In genomic region chr11:76824980-76825725, GRCh38 we compare ENCODE assay signal across 13 cellular contexts. TPM values are rescaled to one million over a fixed set of nuclear protein-coding genes. Genes with fewer than 3 reads are reported as not detected.
DNase-seq lines count a peak whose midpoint lies in the region; ATAC-seq and TF ChIP-seq lines count a peak whose summit lies in the region.
"Had no signal": no experiment of that assay in that cellular context is flagged by ENCODE, and none has a peak within 500 bp of the region (broad histone marks: within the 10 kb centered on the region; RNA-seq: fewer than 3 reads in every experiment).

No MANE protein-coding gene starts in this region.

- H3K9me3 ChIP-seq in GM23248 (ENCODE audit: low read depth): no peaks in the 10 kb centered on the region
- no peaks in the 10 kb centered on the region for H3K9me3 ChIP-seq in lower lobe of right lung

- H3K4me3 ChIP-seq in GM23248 (no peak overlapping the region), lower lobe of right lung (no peak overlapping the region)
- H3K4me3 ChIP-seq: dorsolateral prefrontal cortex, GM12878 had no signal

- no peaks in the 10 kb centered on the region for H3K79me2 ChIP-seq in GM23248 (ENCODE audit: insufficient read depth)

- in situ Hi-C loops in GM23248 (cut with MboI): no loop called here

- CTCF ChIA-PET in MCF 10A (lab: Yijun Ruan, JAX): interaction anchor here (0.6 to 2.1 kb wide), 9 partner anchors 11 to 1172 kb away, joined by 3 to 19 read pairs (median 6); no protein-coding TSS in a partner anchor

- H3K27ac Mint-ChIP-seq in MCF 10A (ENCODE audit: low read depth, unreplicated experiment) (no peak overlapping the region), glutamatergic neuron (ENCODE audit: unreplicated experiment) (no peak overlapping the region)
- H3K27ac Mint-ChIP-seq: activated naive CD4-positive, alpha-beta T cell treated with anti-CD3 and anti-CD28 coated beads for 36 hours; nephron progenitor cell had no signal

- peaks cover 27% of the 10 kb centered on the region for H3K4me1 Mint-ChIP-seq in MCF 10A (ENCODE audit: insufficient read depth, unreplicated experiment)
- H3K4me1 Mint-ChIP-seq in glutamatergic neuron (ENCODE audit: low read depth, unreplicated experiment): peaks cover 2% of the 10 kb centered on the region

- no peaks in the 10 kb centered on the region for H3K9me2 ChIP-seq in GM23248 (ENCODE audit: insufficient read depth)

- no peaks in the 10 kb centered on the region for H4K20me1 ChIP-seq in GM23248 (ENCODE audit: insufficient read depth)

- H2AFZ ChIP-seq in GM23248: 0 out of 2 replicates have a peak overlapping the region, but pooled peaks have one; percentile 3

- TF ChIP-seq CTCF in 22Rv1 (IDR thresholded peaks at IDR 0.05) (no peak), MCF 10A (IDR thresholded peaks at IDR 0.05; ENCODE audit: unreplicated experiment) (no peak), lower lobe of right lung (IDR thresholded peaks at IDR 0.05) (no peak), glutamatergic neuron (IDR thresholded peaks at IDR 0.05; ENCODE audit: partially characterized antibody, unreplicated experiment) (no peak)

- DNase-seq in GM23248 (peak; percentile 78), MCF 10A (ENCODE audit: unreplicated experiment) (peak; percentile 97), lower lobe of right lung (no peak), hepatic stellate cell (ENCODE audit: low spot score) (no peak), glutamatergic neuron (no peak)
- DNase-seq in stimulated activated CD8-positive, alpha-beta memory T cell treated with anti-CD3 and anti-CD28 coated beads, Interleukin-4, amount 100 ng/mL, for 48 hours: no peak
- DNase-seq: activated naive CD4-positive, alpha-beta T cell treated with anti-CD3 and anti-CD28 coated beads for 36 hours; dorsolateral prefrontal cortex; nephron progenitor cell; stimulated activated CD4-positive, alpha-beta T cell treated with anti-CD3 and anti-CD28 coated beads, Interleukin-4, amount 100 ng/mL, for 1 hour had no signal

- no TSS peak for BruUV-seq in MCF 10A (replicated peaks; lab: Mats Ljungman, UMichigan)

- no peak overlapping the region for H3K4me2 ChIP-seq in GM23248 (ENCODE audit: unreplicated experiment)

- H3F3A ChIP-seq in GM23248 (ENCODE audit: insufficient read depth): peaks cover 14% of the 10 kb centered on the region

- POLR2A ChIA-PET in MCF 10A (lab: Yijun Ruan, JAX): interaction anchor here (0.6 to 3.1 kb wide), 12 partner anchors 9 to 93 kb away, joined by 3 to 27 read pairs (median 3); no protein-coding TSS in a partner anchor

- H3K27ac ChIP-seq in 22Rv1 (peak overlapping the region; percentile 63), GM23248 (no peak overlapping the region), lower lobe of right lung (peak overlapping the region; percentile 82)

- H3K9me3 Mint-ChIP-seq in MCF 10A (ENCODE audit: unreplicated experiment) (no peaks in the 10 kb centered on the region), glutamatergic neuron (ENCODE audit: unreplicated experiment) (no peaks in the 10 kb centered on the region)
- H3K9me3 Mint-ChIP-seq: activated naive CD4-positive, alpha-beta T cell treated with anti-CD3 and anti-CD28 coated beads for 36 hours had no signal

- WGBS in GM23248 (ENCODE audit: low coverage in 1 of 2, low lambda C conversion rate in 2 of 2, missing lambda C conversion rate in 2 of 2), 2 experiments: 72 to 81% methylated on average over 5 of the region's 5 CpGs

- H3K9ac ChIP-seq in GM23248: no peak overlapping the region

- H3K36me3 Mint-ChIP-seq in MCF 10A (ENCODE audit: insufficient read depth, unreplicated experiment) (no peaks in the 10 kb centered on the region), glutamatergic neuron (ENCODE audit: unreplicated experiment) (peaks cover 11% of the 10 kb centered on the region)

- ATAC-seq in lower lobe of right lung (peak in 1 of 2 donors; percentile 27), GM18909 (IDR thresholded peaks at IDR 0.05; ENCODE audit: poor library complexity, unreplicated experiment) (no peak)
- ATAC-seq: GM12878 had no signal

- intact Hi-C loops in MCF 10A (cut with micrococcal nuclease): no loop called here
- intact Hi-C loops in lower lobe of right lung (cut with DNase I): no loop called here

- 0 out of 2 replicates have a peak, but pooled peaks cover 3% of the 10 kb centered on the region for H3K27me3 ChIP-seq in GM23248 (replicated peaks; ENCODE audit: insufficient read depth)
- no peaks in the 10 kb centered on the region for H3K27me3 ChIP-seq in lower lobe of right lung (ENCODE audit: low read depth)
- H3K27me3 ChIP-seq: dorsolateral prefrontal cortex had no signal

- peak overlapping the region; percentile 39 for H3K4me3 Mint-ChIP-seq in MCF 10A (ENCODE audit: unreplicated experiment)
- no peak overlapping the region for H3K4me3 Mint-ChIP-seq in glutamatergic neuron (ENCODE audit: unreplicated experiment)
- H3K4me3 Mint-ChIP-seq: activated naive CD4-positive, alpha-beta T cell treated with anti-CD3 and anti-CD28 coated beads for 36 hours; nephron progenitor cell had no signal

- H3K27me3 Mint-ChIP-seq in MCF 10A (ENCODE audit: insufficient read depth, unreplicated experiment) (no peaks in the 10 kb centered on the region), glutamatergic neuron (ENCODE audit: unreplicated experiment) (peaks cover 4% of the 10 kb centered on the region)

- H3K4me1 ChIP-seq in GM23248 (ENCODE audit: insufficient read depth): peaks cover 24% of the 10 kb centered on the region
- H3K4me1 ChIP-seq in lower lobe of right lung: peaks cover 21% of the 10 kb centered on the region

- H3K36me3 ChIP-seq in GM23248 (ENCODE audit: low read depth) (no peaks in the 10 kb centered on the region), lower lobe of right lung (no peaks in the 10 kb centered on the region)

RNA-seq across cellular contexts. Expression of gene ACER3, which starts 35.6 kb away (rescaled TPM):
- 10.2 and 37.9 TPM in 2 replicates for total RNA-seq in GM23248 (2014; rRNA removed; shearing (Covaris generic))
- 9.1 and 12.0 TPM in 2 replicates for polyA plus RNA-seq in GM23248 (2016; fragmentation: Nextera tagmentation; extraction: Ambion mirVana)
- total RNA-seq in MCF 10A (2022) (12.7 and 13.8 TPM in 2 replicates), lower lobe of right lung (67.2 TPM), glutamatergic neuron (ENCODE audit: unreplicated experiment) (25.7 TPM)

RNA-seq across cellular contexts. Expression of gene TSKU, which starts 42.0 kb away (rescaled TPM):
- total RNA-seq in GM23248 (2014; rRNA removed; shearing (Covaris generic)): 30.6 and 40.1 TPM in 2 replicates
- 30.8 and 35.2 TPM in 2 replicates for polyA plus RNA-seq in GM23248 (2016; fragmentation: Nextera tagmentation; extraction: Ambion mirVana)
- total RNA-seq in MCF 10A (2022): 18.4 and 20.1 TPM in 2 replicates
- 16.3 TPM for total RNA-seq in lower lobe of right lung
- 29.2 TPM for total RNA-seq in glutamatergic neuron (ENCODE audit: unreplicated experiment)

Comparison
In these comparisons a context has a peak if more than half of its experiments do, and no peak if none do; other contexts are left out.
1. DNase-seq: peak in GM23248 (single experiment) and MCF 10A (single experiment); none in lower lobe of right lung (single experiment), hepatic stellate cell (single experiment), glutamatergic neuron (single experiment) and stimulated activated CD8-positive, alpha-beta memory T cell treated with anti-CD3 and anti-CD28 coated beads, Interleukin-4, amount 100 ng/mL, for 48 hours (single experiment).